ENCODE assay signal across 2 cellular contexts in the genomic region with DNA sequence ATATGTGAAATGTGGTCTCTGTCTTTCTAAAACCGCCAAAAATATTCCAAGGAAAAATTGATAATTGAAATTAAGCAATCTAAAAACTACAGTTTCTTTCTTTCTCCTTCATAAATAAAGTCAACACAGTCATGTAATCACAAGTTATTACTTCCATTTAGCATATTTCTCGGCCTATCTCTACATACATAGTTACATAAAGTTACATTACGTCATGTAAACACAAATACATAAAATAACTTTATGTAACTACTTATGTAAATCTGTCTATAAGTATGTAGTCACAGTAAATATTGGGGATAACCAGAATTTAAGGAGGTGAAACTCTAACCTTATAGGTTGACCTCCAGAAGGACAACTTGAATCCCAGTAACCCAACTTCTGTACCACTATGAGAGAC.
TF ChIP-seq lines count a peak whose summit lies in the region.

No MANE protein-coding gene starts in this region.

TF ChIP-seq in HepG2, 621 proteins besides CTCF, POLR2A, EP300 and RAD21:
- TF ChIP-seq ATF7 (IDR thresholded peaks at IDR 0.05) = peak; percentile 96
- no peak for TF ChIP-seq ATF7 (CRISPR knock-in tag; IDR thresholded peaks at IDR 0.05)
- peak; percentile 59 for TF ChIP-seq CREB1 (IDR thresholded peaks at IDR 0.05)
- TF ChIP-seq CREB1 (CRISPR knock-in tag; IDR thresholded peaks at IDR 0.05) = no peak
- TF ChIP-seq FOXJ3 (CRISPR knock-in tag; IDR thresholded peaks at IDR 0.05; ENCODE audit: borderline replicate concordance) = no peak
- TF ChIP-seq ZNF768 (CRISPR knock-in tag; IDR thresholded peaks at IDR 0.05) = no peak

TF ChIP-seq in GM12878, 131 proteins besides CTCF, POLR2A, EP300 and RAD21:
- TF ChIP-seq ATF7 (IDR thresholded peaks at IDR 0.05; ENCODE audit: low read depth) = peak; percentile 29; the same call in 1 of the 2 replicates
- TF ChIP-seq ETV6 (conservative IDR thresholded peaks at IDR 0.05 in 1 of 2, IDR thresholded peaks at IDR 0.05 in 1 of 2; ENCODE audit: borderline replicate concordance in 1 of 2, low read depth in 1 of 2) = no peak
TF ChIP-seq in GM12878: peak in this region for 1.
